ENCODE assay signal across 22 cellular contexts in the genomic region with DNA sequence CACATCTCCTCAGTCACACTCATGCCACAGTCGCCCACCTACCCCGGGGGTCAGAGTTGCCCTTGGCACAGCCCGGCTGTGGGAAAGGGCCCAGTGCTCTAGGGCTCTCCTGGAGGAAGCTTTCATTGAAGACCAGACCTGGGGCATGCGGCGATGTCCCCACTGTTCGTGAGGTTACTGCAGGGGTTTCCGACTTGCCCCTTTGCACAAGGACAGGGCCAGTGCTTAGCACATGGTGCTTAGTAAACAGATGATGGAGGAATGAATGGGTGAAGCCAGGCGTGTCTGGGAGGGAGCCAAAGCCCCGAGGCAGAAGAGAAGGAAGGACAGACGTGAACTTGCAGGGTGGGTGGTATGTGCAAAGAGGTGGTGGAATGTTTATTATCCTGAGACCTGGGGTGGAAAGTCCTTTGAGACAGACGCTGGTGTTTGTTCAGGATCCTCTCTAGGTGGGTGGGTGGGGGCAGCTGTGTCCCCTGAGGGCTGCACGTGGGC.
DNase-seq lines count a peak whose midpoint lies in the region; TF ChIP-seq lines count a peak whose summit lies in the region.
"Had no signal": no experiment of that assay in that cellular context is flagged by ENCODE, and none has a peak within 500 bp of the region (broad histone marks: within the 10 kb centered on the region; RNA-seq: fewer than 3 reads in every experiment).

No MANE protein-coding gene starts in this region.

- in situ Hi-C loops in GM23248 (cut with MboI) (no loop called here), GM13976 (cut with MboI; ENCODE audit: low sequenced_read_pairs, unreplicated experiment) (no loop called here)

- H3K9me3 ChIP-seq in esophagus muscularis mucosa, result no peaks in the 10 kb centered on the region
- no peaks in the 10 kb centered on the region for H3K9me3 ChIP-seq in GM23248 (ENCODE audit: low read depth)
- H3K9me3 ChIP-seq: colonic mucosa, gastrocnemius medialis, transverse colon had no signal

- H3K27ac ChIP-seq in esophagus muscularis mucosa (replicated peaks in 1 of 4) (no peak overlapping the region), GM23248 (no peak overlapping the region)
- H3K27ac ChIP-seq: colonic mucosa, esophagus squamous epithelium, gastrocnemius medialis, transverse colon had no signal

- TF ChIP-seq POLR2A in esophagus muscularis mucosa (IDR thresholded peaks at IDR 0.05; ENCODE audit: low read depth), result no peak

- no peaks in the 10 kb centered on the region for H3K36me3 Mint-ChIP-seq in activated naive CD8-positive, alpha-beta T cell
- H3K36me3 Mint-ChIP-seq in activated naive CD8-positive, alpha-beta T cell treated with anti-CD3 and anti-CD28 coated beads for 36 hours, result no peaks in the 10 kb centered on the region
- H3K36me3 Mint-ChIP-seq: activated CD8-positive, alpha-beta memory T cell treated with anti-CD3 and anti-CD28 coated beads, Interleukin-2, amount 10 ng/mL, durations not matched to agents 7 days and 5 days; activated naive CD4-positive, alpha-beta T cell treated with anti-CD3 and anti-CD28 coated beads, Interleukin-2, amount 10 ng/mL, durations not matched to agents 7 days and 5 days had no signal

- peak overlapping the region; percentile 30 for H3K27ac Mint-ChIP-seq in activated naive CD8-positive, alpha-beta T cell
- H3K27ac Mint-ChIP-seq in activated naive CD8-positive, alpha-beta T cell treated with anti-CD3 and anti-CD28 coated beads for 36 hours, result no peak overlapping the region
- H3K27ac Mint-ChIP-seq: activated CD8-positive, alpha-beta memory T cell treated with anti-CD3 and anti-CD28 coated beads, Interleukin-2, amount 10 ng/mL, durations not matched to agents 7 days and 5 days; activated naive CD4-positive, alpha-beta T cell treated with anti-CD3 and anti-CD28 coated beads, Interleukin-2, amount 10 ng/mL, durations not matched to agents 7 days and 5 days; activated T-helper 1 cell treated with anti-CD3 and anti-CD28 coated beads, Interleukin-12 subunit alpha, Interleukin-12 subunit beta, Interleukin-2, Interleukin-4 antibody, amounts not matched to agents 30 ng/mL and 10 ng/mL and 1 ng/mL, durations not matched to agents 14 hours and 24 hours and 36 hours; B cell had no signal

- no peak for TF ChIP-seq EP300 in esophagus muscularis mucosa (IDR thresholded peaks at IDR 0.05)

- H3K4me1 Mint-ChIP-seq in activated naive CD8-positive, alpha-beta T cell (ENCODE audit: low read depth), result no peaks in the 10 kb centered on the region
- peaks cover 2% of the 10 kb centered on the region for H3K4me1 Mint-ChIP-seq in activated naive CD8-positive, alpha-beta T cell treated with anti-CD3 and anti-CD28 coated beads for 36 hours
- H3K4me1 Mint-ChIP-seq: activated CD8-positive, alpha-beta memory T cell treated with anti-CD3 and anti-CD28 coated beads, Interleukin-2, amount 10 ng/mL, durations not matched to agents 7 days and 5 days; activated naive CD4-positive, alpha-beta T cell treated with anti-CD3 and anti-CD28 coated beads, Interleukin-2, amount 10 ng/mL, durations not matched to agents 7 days and 5 days; B cell had no signal

- H4K20me1 ChIP-seq in GM23248 (ENCODE audit: insufficient read depth), result no peaks in the 10 kb centered on the region

- H3K4me3 ChIP-seq in esophagus muscularis mucosa, result no peak overlapping the region
- H3K4me3 ChIP-seq in GM23248, result no peak overlapping the region
- H3K4me3 ChIP-seq: colonic mucosa, esophagus squamous epithelium, gastrocnemius medialis, HAP-1, mucosa of descending colon, transverse colon had no signal

- peaks cover 6% of the 10 kb centered on the region for H3K27me3 Mint-ChIP-seq in activated naive CD8-positive, alpha-beta T cell
- peaks cover 8% of the 10 kb centered on the region for H3K27me3 Mint-ChIP-seq in activated naive CD8-positive, alpha-beta T cell treated with anti-CD3 and anti-CD28 coated beads for 36 hours
- H3K27me3 Mint-ChIP-seq: activated CD8-positive, alpha-beta memory T cell treated with anti-CD3 and anti-CD28 coated beads, Interleukin-2, amount 10 ng/mL, durations not matched to agents 7 days and 5 days had no signal

- H3K9me3 Mint-ChIP-seq in activated naive CD8-positive, alpha-beta T cell (ENCODE audit: low read depth), result peaks cover 1% of the 10 kb centered on the region
- peaks cover 5% of the 10 kb centered on the region for H3K9me3 Mint-ChIP-seq in activated naive CD8-positive, alpha-beta T cell treated with anti-CD3 and anti-CD28 coated beads for 36 hours

- no peaks in the 10 kb centered on the region for H3K36me3 ChIP-seq in esophagus muscularis mucosa
- H3K36me3 ChIP-seq in GM23248 (ENCODE audit: low read depth), result no peaks in the 10 kb centered on the region
- H3K36me3 ChIP-seq: colonic mucosa, esophagus squamous epithelium, gastrocnemius medialis, HAP-1, transverse colon had no signal

- H3K79me2 ChIP-seq in GM23248 (ENCODE audit: insufficient read depth), result no peaks in the 10 kb centered on the region

- 73% methylated on average over 12 of the region's 12 CpGs for WGBS in esophagus muscularis mucosa
- 79 to 82% methylated on average over 12 of the region's 12 CpGs for WGBS in GM23248 (ENCODE audit: low coverage in 1 of 2, low lambda C conversion rate in 2 of 2, missing lambda C conversion rate in 2 of 2), 2 experiments

- intact Hi-C loops in esophagus muscularis mucosa (cut with DNase I), result no loop called here

- TF ChIP-seq CTCF in esophagus muscularis mucosa (IDR thresholded peaks at IDR 0.05) (no peak), GM13976 (IDR thresholded peaks at IDR 0.05; ENCODE audit: borderline replicate concordance, control extremely low read depth, extremely low read depth, insufficient read depth, missing control alignments) (no peak)

- H3K9ac ChIP-seq in GM23248, result no peak overlapping the region

- no peaks in the 10 kb centered on the region for H3K9me2 ChIP-seq in GM23248 (ENCODE audit: insufficient read depth)

- no peak for DNase-seq in activated naive CD8-positive, alpha-beta T cell treated with anti-CD3 and anti-CD28 coated beads for 36 hours
- DNase-seq in NCI-H69 (lab: John Stamatoyannopoulos, UW) (peak; percentile 88), esophagus muscularis mucosa (ENCODE audit: extremely low spot score) (peak; percentile 85), NCI-H1436 (lab: John Stamatoyannopoulos, UW) (no peak), GM23248 (no peak), GM13976 (ENCODE audit: low spot score) (no peak)
- no peak for DNase-seq in activated CD8-positive, alpha-beta memory T cell treated with anti-CD3 and anti-CD28 coated beads, Interleukin-2, amount 50 U/mL, for 4 hours
- DNase-seq: activated CD4-positive, alpha-beta T cell treated with anti-CD3 and anti-CD28 coated beads, Interleukin-2, amount 50 U/mL, for 1 hour; activated CD8-positive, alpha-beta memory T cell treated with anti-CD3 and anti-CD28 coated beads, Interleukin-2, amount 10 ng/mL, durations not matched to agents 7 days and 5 days; activated naive CD4-positive, alpha-beta T cell treated with anti-CD3 and anti-CD28 coated beads, Interleukin-2, amount 10 ng/mL, durations not matched to agents 7 days and 5 days; colonic mucosa; esophagus squamous epithelium; gastrocnemius medialis; mucosa of descending colon; NCI-H1105 treated with DMSO at 0.1 percent for 48 hours; NCI-H524 treated with DMSO at 0.1 percent for 48 hours; T-helper 9 cell; transverse colon had no signal

- H3K4me2 ChIP-seq in GM23248 (ENCODE audit: unreplicated experiment), result no peak overlapping the region

- H3K27me3 ChIP-seq in esophagus muscularis mucosa (no peaks in the 10 kb centered on the region), GM23248 (replicated peaks; ENCODE audit: insufficient read depth) (no peaks in the 10 kb centered on the region)
- H3K27me3 ChIP-seq: colonic mucosa, gastrocnemius medialis, transverse colon had no signal

- no peak overlapping the region for H2AFZ ChIP-seq in GM23248

- H3F3A ChIP-seq in GM23248 (ENCODE audit: insufficient read depth), result no peaks in the 10 kb centered on the region; the same call in 1 of the 2 replicates

- H3K4me3 Mint-ChIP-seq in activated naive CD8-positive, alpha-beta T cell, result no peak overlapping the region
- no peak overlapping the region for H3K4me3 Mint-ChIP-seq in activated naive CD8-positive, alpha-beta T cell treated with anti-CD3 and anti-CD28 coated beads for 36 hours
- H3K4me3 Mint-ChIP-seq: activated CD8-positive, alpha-beta memory T cell treated with anti-CD3 and anti-CD28 coated beads, Interleukin-2, amount 10 ng/mL, durations not matched to agents 7 days and 5 days; activated naive CD4-positive, alpha-beta T cell treated with anti-CD3 and anti-CD28 coated beads, Interleukin-2, amount 10 ng/mL, durations not matched to agents 7 days and 5 days; activated T-helper 1 cell treated with anti-CD3 and anti-CD28 coated beads, Interleukin-12 subunit alpha, Interleukin-12 subunit beta, Interleukin-2, Interleukin-4 antibody, amounts not matched to agents 30 ng/mL and 10 ng/mL and 1 ng/mL, durations not matched to agents 14 hours and 24 hours and 36 hours; B cell had no signal

- H3K4me1 ChIP-seq in esophagus muscularis mucosa, result no peaks in the 10 kb centered on the region
- H3K4me1 ChIP-seq in GM23248 (ENCODE audit: insufficient read depth), result peaks cover 5% of the 10 kb centered on the region; the same call in 1 of the 2 replicates
- H3K4me1 ChIP-seq: colonic mucosa, esophagus squamous epithelium, gastrocnemius medialis, transverse colon had no signal

Comparison
In these comparisons a context has a peak if more than half of its experiments do, and no peak if none do; other contexts are left out.
1. DNase-seq: peak in NCI-H69 (single experiment) and esophagus muscularis mucosa (single experiment); none in activated naive CD8-positive, alpha-beta T cell treated with anti-CD3 and anti-CD28 coated beads for 36 hours (single experiment), NCI-H1436 (single experiment), activated CD8-positive, alpha-beta memory T cell treated with anti-CD3 and anti-CD28 coated beads, Interleukin-2, amount 50 U/mL, for 4 hours (single experiment), GM23248 (single experiment) and GM13976 (single experiment).